Comparison of ENCODE assay signal across 1 cellular context in genomic region chr1:25636141-25636540, GRCh38. TPM values are rescaled to one million over a fixed set of nuclear protein-coding genes. Genes with fewer than 3 reads are reported as not detected.
"Had no signal": no experiment of that assay in that cellular context is flagged by ENCODE, and none has a peak within 500 bp of the region (broad histone marks: within the 10 kb centered on the region; RNA-seq: fewer than 3 reads in every experiment).

No MANE protein-coding gene starts in this region.

RNA-seq across cellular contexts. Expression of gene MAN1C1, which starts 19.6 kb away (rescaled TPM):
- total RNA-seq: SJSA1 had no signal
